8 cellular contexts compared by ENCODE assay signal in the genomic region with DNA sequence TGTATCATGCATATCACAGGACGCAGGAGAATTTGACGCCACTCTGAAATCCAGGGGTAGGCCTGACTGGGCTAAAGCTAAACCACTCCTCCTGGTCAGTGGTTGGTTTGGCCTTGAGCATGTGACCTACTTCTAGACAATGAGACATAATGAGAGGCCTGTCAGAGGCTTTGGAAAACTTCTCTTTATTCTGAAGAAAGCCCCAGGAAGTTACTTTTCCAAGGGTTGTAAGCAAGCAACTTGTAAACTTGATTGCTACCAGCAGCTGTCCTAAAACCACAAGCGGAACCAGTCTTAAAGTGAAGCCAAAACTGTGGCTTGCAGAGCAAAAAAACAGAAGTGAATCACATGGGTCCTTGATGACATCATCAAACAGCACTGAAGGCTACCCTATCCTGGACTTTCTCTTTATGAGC.
DNase-seq lines count a peak whose midpoint lies in the region; ATAC-seq and TF ChIP-seq lines count a peak whose summit lies in the region.

No MANE protein-coding gene starts in this region.

- H3K27ac Mint-ChIP-seq in CD4-positive, alpha-beta T cell: no peak overlapping the region

- H3K9me2 ChIP-seq in OCI-LY7 (ENCODE audit: insufficient read depth, low read length): no peaks in the 10 kb centered on the region

- H3K27me3 Mint-ChIP-seq in CD4-positive, alpha-beta T cell: no peaks in the 10 kb centered on the region

- no peak overlapping the region for H3K4me3 Mint-ChIP-seq in CD4-positive, alpha-beta T cell

- TF ChIP-seq POLR2A in suprapubic skin (IDR thresholded peaks at IDR 0.05): no peak

- peak overlapping the region; percentile 3 to 35 for H3K27ac ChIP-seq in ascending aorta
- peak overlapping the region; percentile 65 for H3K27ac ChIP-seq in suprapubic skin
- no peak overlapping the region for H3K27ac ChIP-seq in OCI-LY7 (ENCODE audit: low read depth, low read length, poor library complexity, severe bottlenecking)
- no peak overlapping the region for H3K27ac ChIP-seq in CD4-positive, alpha-beta T cell (ENCODE audit: low read depth, low read length)

- no peak for TF ChIP-seq CTCF in ascending aorta (IDR thresholded peaks at IDR 0.05)
- no peak for TF ChIP-seq CTCF in suprapubic skin (IDR thresholded peaks at IDR 0.05)
- TF ChIP-seq CTCF in OCI-LY7 (conservative IDR thresholded peaks at IDR 0.05; ENCODE audit: low read length): no peak
- TF ChIP-seq CTCF in CD4-positive, alpha-beta T cell (IDR thresholded peaks at IDR 0.05): no peak

- WGBS in suprapubic skin: 68% methylated on average over 3 of the region's 3 CpGs

- H4K20me1 ChIP-seq in OCI-LY7 (ENCODE audit: insufficient read depth, low read length): no peaks in the 10 kb centered on the region

- no peak overlapping the region for H3K4me3 ChIP-seq in ascending aorta
- no peak overlapping the region for H3K4me3 ChIP-seq in suprapubic skin
- H3K4me3 ChIP-seq in OCI-LY7 (ENCODE audit: low read depth, low read length, poor library complexity, severe bottlenecking): no peak overlapping the region

- no TSS peak for BruUV-seq in OCI-LY7 (replicated peaks; lab: Mats Ljungman, UMichigan)

- no peaks in the 10 kb centered on the region for H3K9me3 ChIP-seq in ascending aorta
- no peaks in the 10 kb centered on the region for H3K9me3 ChIP-seq in suprapubic skin
- H3K9me3 ChIP-seq in OCI-LY7 (ENCODE audit: low read length): no peaks in the 10 kb centered on the region
- no peaks in the 10 kb centered on the region for H3K9me3 ChIP-seq in CD4-positive, alpha-beta T cell (ENCODE audit: control insufficient read depth, low read length)

- ATAC-seq in HG03342 (IDR thresholded peaks at IDR 0.05; ENCODE audit: unreplicated experiment): peak; percentile 76
- ATAC-seq in CD4-positive, alpha-beta T cell (ENCODE audit: poor library complexity): no peak
- ATAC-seq in HG03460 (IDR thresholded peaks at IDR 0.05; ENCODE audit: unreplicated experiment): no peak

- DNase-seq in ascending aorta (ENCODE audit: low spot score in 2 of 2) (no peak), hippocampal formation (lab: John Stamatoyannopoulos, UW) (peak; percentile 13 to 18), suprapubic skin (ENCODE audit: low spot score in 2 of 2) (no peak), OCI-LY7 (ENCODE audit: low spot score) (no peak), UCSD-AML1 (lab: John Stamatoyannopoulos, UW; ENCODE audit: unreplicated experiment) (no peak)
- no peak for DNase-seq in CD4-positive, alpha-beta T cell

- POLR2A ChIA-PET in OCI-LY7 (lab: Charles Lee): no interaction called here
- POLR2A ChIA-PET in CD4-positive, alpha-beta T cell (lab: Charles Lee): no interaction called here

- intact Hi-C loops in ascending aorta (cut with DNase I) (loop anchor here (10.0 kb wide), 1 partner anchor 134 kb away; a partner anchor contains a TSS), OCI-LY7 (cut with micrococcal nuclease; ENCODE audit: unreplicated experiment) (no loop called here)
- intact Hi-C loops in CD4-positive, alpha-beta T cell (cut with DNase I, micrococcal nuclease): no loop called here

- peaks cover 0 to 12% of the 10 kb centered on the region in 2 donors for H3K4me1 ChIP-seq in ascending aorta
- H3K4me1 ChIP-seq in suprapubic skin: peaks cover 15% of the 10 kb centered on the region
- H3K4me1 ChIP-seq in OCI-LY7 (ENCODE audit: insufficient read depth, low read length, poor library complexity, severe bottlenecking): no peaks in the 10 kb centered on the region

- H3K4me1 Mint-ChIP-seq in CD4-positive, alpha-beta T cell (ENCODE audit: low read depth): no peaks in the 10 kb centered on the region

- no peak overlapping the region for H3K4me2 ChIP-seq in OCI-LY7 (ENCODE audit: low read length)

- no peak for TF ChIP-seq EP300 in suprapubic skin (IDR thresholded peaks at IDR 0.05)

- peaks cover 4% of the 10 kb centered on the region for H3K9me3 Mint-ChIP-seq in CD4-positive, alpha-beta T cell

- H3K27me3 ChIP-seq in ascending aorta: no peaks in the 10 kb centered on the region
- no peaks in the 10 kb centered on the region for H3K27me3 ChIP-seq in suprapubic skin
- no peaks in the 10 kb centered on the region for H3K27me3 ChIP-seq in CD4-positive, alpha-beta T cell (ENCODE audit: control insufficient read depth, insufficient read depth, low read length)

- H3K36me3 ChIP-seq in ascending aorta (no peaks in the 10 kb centered on the region), suprapubic skin (no peaks in the 10 kb centered on the region), OCI-LY7 (ENCODE audit: insufficient read depth, low read length) (no peaks in the 10 kb centered on the region)

- H2AFZ ChIP-seq in OCI-LY7 (ENCODE audit: low read length): no peak overlapping the region

- CTCF ChIA-PET in OCI-LY7 (lab: Charles Lee; ENCODE audit: unreplicated experiment): no interaction called here
- CTCF ChIA-PET in CD4-positive, alpha-beta T cell (lab: Charles Lee): no interaction called here

- H3K36me3 Mint-ChIP-seq in CD4-positive, alpha-beta T cell (ENCODE audit: low read depth): no peaks in the 10 kb centered on the region

- H3K79me2 ChIP-seq in OCI-LY7 (ENCODE audit: insufficient read depth, low read depth, low read length): no peaks in the 10 kb centered on the region

Comparison
In these comparisons a context has a peak if more than half of its experiments do, and no peak if none do; other contexts are left out.
1. DNase-seq: peak in hippocampal formation (2 of 2); none in ascending aorta (0 of 2), suprapubic skin (0 of 2), OCI-LY7 (single experiment), UCSD-AML1 (single experiment) and CD4-positive, alpha-beta T cell (0 of 10).
2. H3K27ac ChIP-seq: peak in ascending aorta (2 of 2) and suprapubic skin (single experiment); none in OCI-LY7 (single experiment) and CD4-positive, alpha-beta T cell (single experiment).